In genomic region chr19:57338798-57339378, GRCh38 we compare ENCODE assay signal across 22 cellular contexts. TPM values are rescaled to one million over a fixed set of nuclear protein-coding genes. Genes with fewer than 3 reads are reported as not detected.
DNase-seq lines count a peak whose midpoint lies in the region; ATAC-seq and TF ChIP-seq lines count a peak whose summit lies in the region.
"Had no signal": no experiment of that assay in that cellular context is flagged by ENCODE, and none has a peak within 500 bp of the region (broad histone marks: within the 10 kb centered on the region; RNA-seq: fewer than 3 reads in every experiment).

No MANE protein-coding gene starts in this region.

- TF ChIP-seq CTCF in chondrocyte (IDR thresholded peaks at IDR 0.05) = no peak

- H3K36me3 Mint-ChIP-seq in chondrocyte (ENCODE audit: low read depth) = peaks cover 2% of the 10 kb centered on the region

- H3K4me1 Mint-ChIP-seq in chondrocyte (ENCODE audit: low read depth) = peaks cover 10% of the 10 kb centered on the region
- H3K4me1 Mint-ChIP-seq: neural crest cell had no signal

- no peaks in the 10 kb centered on the region for H3K27me3 Mint-ChIP-seq in chondrocyte (ENCODE audit: low read depth)

- no peaks in the 10 kb centered on the region for H3K9me3 Mint-ChIP-seq in chondrocyte (ENCODE audit: low read depth)
- H3K9me3 Mint-ChIP-seq: mesothelial cell of epicardium, neural crest cell had no signal

- intact Hi-C loops in left ventricle myocardium superior (cut with micrococcal nuclease) = no loop called here

- DNase-seq in HCEC 1CT (peak; percentile 60), chondrocyte (ENCODE audit: low spot score) (no peak), left ventricle myocardium superior (no peak), Ammon's horn (ENCODE audit: low spot score) (no peak), NCI-H1436 treated with DMSO at 0.1 percent for 48 hours (lab: John Stamatoyannopoulos, UW) (no peak), NCI-H128 (lab: John Stamatoyannopoulos, UW; ENCODE audit: unreplicated experiment) (no peak)
- no peak for DNase-seq in stimulated activated CD4-positive, alpha-beta T cell treated with anti-CD3 and anti-CD28 coated beads, Interleukin-4, amount 100 ng/mL, for 4 hours
- DNase-seq: activated CD4-positive, CD25-positive, alpha-beta regulatory T cell treated with anti-CD3 and anti-CD28 coated beads, Interleukin-2, amount 50 U/mL, for 72 hours; activated naive CD4-positive, alpha-beta T cell treated with anti-CD3 and anti-CD28 coated beads, Interleukin-2, amount 50 U/mL, for 16 hours; AML-193; cortex of kidney; DMS79 treated with DMSO at 0.1 percent for 48 hours; NCI-H1436; NCI-H526; posterior cingulate gyrus; stimulated activated CD4-positive, alpha-beta T cell treated with anti-CD3 and anti-CD28 coated beads, Interleukin-2, amount 100 ng/mL, for 24 hours; stimulated activated naive CD4-positive, alpha-beta T cell; transverse colon had no signal

- no peak overlapping the region for H3K4me3 Mint-ChIP-seq in chondrocyte (ENCODE audit: unreplicated experiment)
- H3K4me3 Mint-ChIP-seq: mesothelial cell of epicardium, neural crest cell had no signal

- peak; percentile 95 for ATAC-seq in left ventricle myocardium superior

- H3K27ac Mint-ChIP-seq in chondrocyte (ENCODE audit: unreplicated experiment) = peak overlapping the region; percentile 28
- H3K27ac Mint-ChIP-seq: mesothelial cell of epicardium had no signal

- H3K27ac ChIP-seq in temporal lobe (ENCODE audit: low read depth, low read length) = peak overlapping the region; percentile 36
- H3K27ac ChIP-seq: skin epidermis had no signal

RNA-seq across cellular contexts. Expression of gene ZNF304, which starts 12.2 kb away (rescaled TPM):
- total RNA-seq in chondrocyte (7.5 to 9.6 TPM (median 8.0 TPM) in 3 replicates), left ventricle myocardium superior (8.3 TPM), temporal lobe (17.9 TPM)

RNA-seq across cellular contexts. Expression of gene ZNF543, which starts 18.6 kb away (rescaled TPM):
- total RNA-seq in chondrocyte (5.1 to 6.7 TPM (median 5.3 TPM) in 3 replicates), left ventricle myocardium superior (6.1 TPM), temporal lobe (24.3 TPM)

RNA-seq across cellular contexts. Expression of gene TRAPPC2B, which starts 24.5 kb away (rescaled TPM):
- total RNA-seq in chondrocyte (9.9 to 12.1 TPM (median 10.7 TPM) in 3 replicates), left ventricle myocardium superior (10.9 TPM), temporal lobe (17.0 TPM)

RNA-seq across cellular contexts. Expression of gene ZNF547, which starts 24.5 kb away (rescaled TPM):
- total RNA-seq in chondrocyte = 2.4 to 7.1 TPM (median 2.9 TPM) in 3 replicates
- 3.2 TPM for total RNA-seq in left ventricle myocardium superior
- total RNA-seq in temporal lobe = 7.9 TPM

RNA-seq across cellular contexts. Expression of gene ZNF548, which starts 50.8 kb away (rescaled TPM):
- total RNA-seq in chondrocyte (15.1 to 22.2 TPM (median 15.6 TPM) in 3 replicates), left ventricle myocardium superior (17.8 TPM), temporal lobe (36.4 TPM)
